Comparison of ENCODE assay signal across 18 cellular contexts in genomic region chrX:42289492-42290385, GRCh38.
DNase-seq lines count a peak whose midpoint lies in the region; ATAC-seq, FAIRE-seq and TF ChIP-seq lines count a peak whose summit lies in the region.
"Had no signal": no experiment of that assay in that cellular context is flagged by ENCODE, and none has a peak within 500 bp of the region (broad histone marks: within the 10 kb centered on the region; RNA-seq: fewer than 3 reads in every experiment).

No MANE protein-coding gene starts in this region.

- no peaks in the 10 kb centered on the region for H3K4me1 ChIP-seq in pancreas

- FAIRE-seq in pancreas (lab: Jason Lieb, UNC) = peak; percentile 92
- FAIRE-seq: G401.6, HTR-8/SVneo had no signal

- H3K27ac Mint-ChIP-seq in activated CD4-positive, alpha-beta T cell treated with anti-CD3 and anti-CD28 coated beads for 36 hours = peak overlapping the region; percentile 79
- H3K27ac Mint-ChIP-seq in activated T-helper 17 cell treated with anti-CD3 and anti-CD28 coated beads, Interleukin-2, amount 50 U/mL, for 72 hours = peak overlapping the region; percentile 90
- H3K27ac Mint-ChIP-seq: B cell had no signal

- H3K4me1 Mint-ChIP-seq in activated CD4-positive, alpha-beta T cell treated with anti-CD3 and anti-CD28 coated beads for 36 hours = peaks cover 22% of the 10 kb centered on the region
- H3K4me1 Mint-ChIP-seq in activated T-helper 17 cell treated with anti-CD3 and anti-CD28 coated beads, Interleukin-2, amount 50 U/mL, for 72 hours = peaks cover 15% of the 10 kb centered on the region

- POLR2A ChIA-PET in activated CD4-positive, alpha-beta T cell treated with anti-CD3 and anti-CD28 coated beads for 36 hours (lab: Charles Lee) = no interaction called here

- 57 to 60% methylated on average over 3 of the region's 3 CpGs for WGBS in pancreas, 2 donors

- H3K27me3 Mint-ChIP-seq in activated CD4-positive, alpha-beta T cell treated with anti-CD3 and anti-CD28 coated beads for 36 hours = no peaks in the 10 kb centered on the region
- H3K27me3 Mint-ChIP-seq in activated T-helper 17 cell treated with anti-CD3 and anti-CD28 coated beads, Interleukin-2, amount 50 U/mL, for 72 hours = no peaks in the 10 kb centered on the region
- H3K27me3 Mint-ChIP-seq: B cell had no signal

- no peak overlapping the region for H3K27ac ChIP-seq in pancreas

- H3K36me3 Mint-ChIP-seq in activated CD4-positive, alpha-beta T cell treated with anti-CD3 and anti-CD28 coated beads for 36 hours (ENCODE audit: low read depth) = no peaks in the 10 kb centered on the region
- H3K36me3 Mint-ChIP-seq in activated T-helper 17 cell treated with anti-CD3 and anti-CD28 coated beads, Interleukin-2, amount 50 U/mL, for 72 hours (ENCODE audit: low read depth) = no peaks in the 10 kb centered on the region

- intact Hi-C loops in activated CD4-positive, alpha-beta T cell treated with anti-CD3 and anti-CD28 coated beads for 36 hours (cut with DNase I, micrococcal nuclease) = no loop called here
- intact Hi-C loops in pancreas (cut with DNase I) = no loop called here

- peak; percentile 7 for DNase-seq in activated CD4-positive, alpha-beta T cell treated with anti-CD3 and anti-CD28 coated beads for 36 hours
- DNase-seq in activated CD4-positive, alpha-beta T cell treated with anti-CD3 and anti-CD28 coated beads, Interleukin-2, amount 50 U/mL, for 48 hours = no peak
- peak; percentile 7 for DNase-seq in activated naive CD4-positive, alpha-beta T cell treated with Interleukin-2 at 50 U/mL for 16 hours
- DNase-seq in activated naive CD4-positive, alpha-beta T cell (lab: John Stamatoyannopoulos, UW) = no peak
- DNase-seq in pancreas (no peak), NCI-H510A (lab: John Stamatoyannopoulos, UW) (no peak)
- no peak for DNase-seq in effector CD4-positive, alpha-beta T cell
- DNase-seq: 8988T, COR-L47, DMS 273 treated with DMSO at 0.1 percent for 48 hours, NCI-H1436, NCI-H1930, NCI-H226, NCI-H524 treated with DMSO at 0.1 percent for 48 hours had no signal

- no peaks in the 10 kb centered on the region for H3K9me3 ChIP-seq in pancreas

- CTCF ChIA-PET in activated CD4-positive, alpha-beta T cell treated with anti-CD3 and anti-CD28 coated beads for 36 hours (lab: Charles Lee) = interaction anchor here (0.6 to 0.7 kb wide), 3 partner anchors 55 to 365 kb away, joined by 3 read pairs; no protein-coding TSS in a partner anchor

- H3K4me3 Mint-ChIP-seq in activated CD4-positive, alpha-beta T cell treated with anti-CD3 and anti-CD28 coated beads for 36 hours = no peak overlapping the region
- H3K4me3 Mint-ChIP-seq in activated T-helper 17 cell treated with anti-CD3 and anti-CD28 coated beads, Interleukin-2, amount 50 U/mL, for 72 hours = peak overlapping the region; percentile 42
- H3K4me3 Mint-ChIP-seq: B cell had no signal

- H3K27me3 ChIP-seq in pancreas = no peaks in the 10 kb centered on the region

- H3K4me3 ChIP-seq in pancreas = no peak overlapping the region

- peak; percentile 61 for ATAC-seq in activated CD4-positive, alpha-beta T cell treated with anti-CD3 and anti-CD28 coated beads for 36 hours
- ATAC-seq in activated T-helper 17 cell treated with anti-CD3 and anti-CD28 coated beads, Interleukin-2, amount 50 U/mL, for 72 hours (replicated peaks) = peak; percentile 83
- no peak for ATAC-seq in pancreas

- no peaks in the 10 kb centered on the region for H3K36me3 ChIP-seq in pancreas

- no peaks in the 10 kb centered on the region for H3K9me3 Mint-ChIP-seq in activated CD4-positive, alpha-beta T cell treated with anti-CD3 and anti-CD28 coated beads for 36 hours (ENCODE audit: low read depth)
- H3K9me3 Mint-ChIP-seq in activated T-helper 17 cell treated with anti-CD3 and anti-CD28 coated beads, Interleukin-2, amount 50 U/mL, for 72 hours = no peaks in the 10 kb centered on the region

- no peak for TF ChIP-seq CTCF in pancreas (IDR thresholded peaks at IDR 0.05)

Comparison
In these comparisons a context has a peak if more than half of its experiments do, and no peak if none do; other contexts are left out.
1. DNase-seq: peak in activated CD4-positive, alpha-beta T cell treated with anti-CD3 and anti-CD28 coated beads for 36 hours (single experiment) and activated naive CD4-positive, alpha-beta T cell treated with Interleukin-2 at 50 U/mL for 16 hours (single experiment); none in activated CD4-positive, alpha-beta T cell treated with anti-CD3 and anti-CD28 coated beads, Interleukin-2, amount 50 U/mL, for 48 hours (0 of 2), activated naive CD4-positive, alpha-beta T cell (0 of 4), pancreas (0 of 6), effector CD4-positive, alpha-beta T cell (single experiment) and NCI-H510A (single experiment).
2. ATAC-seq: peak in activated CD4-positive, alpha-beta T cell treated with anti-CD3 and anti-CD28 coated beads for 36 hours (single experiment) and activated T-helper 17 cell treated with anti-CD3 and anti-CD28 coated beads, Interleukin-2, amount 50 U/mL, for 72 hours (single experiment); none in pancreas (0 of 4).